Comparison of ENCODE assay signal across 14 cellular contexts in the genomic region with DNA sequence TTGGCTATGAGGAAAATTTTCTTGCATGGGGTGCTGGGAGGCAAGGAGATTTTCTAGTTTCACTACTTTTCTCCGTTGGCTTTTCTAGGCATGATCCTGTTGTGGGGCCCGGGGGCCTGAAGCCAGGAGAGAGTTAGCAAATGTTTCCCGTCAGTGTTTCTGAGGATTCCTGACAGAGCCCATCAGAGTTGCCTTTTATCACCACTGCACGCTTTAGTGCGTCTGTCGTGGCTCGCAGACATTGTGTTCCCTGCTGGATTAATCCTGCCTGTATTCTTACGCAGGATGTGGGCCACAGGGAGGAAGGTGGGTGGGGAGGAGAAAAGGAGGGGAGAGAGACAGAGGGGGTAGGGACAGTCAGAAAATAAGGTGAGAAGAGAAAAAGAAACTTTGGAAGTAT. TPM values are rescaled to one million over a fixed set of nuclear protein-coding genes. Genes with fewer than 3 reads are reported as not detected.
DNase-seq lines count a peak whose midpoint lies in the region; ATAC-seq and TF ChIP-seq lines count a peak whose summit lies in the region.
"Had no signal": no experiment of that assay in that cellular context is flagged by ENCODE, and none has a peak within 500 bp of the region (broad histone marks: within the 10 kb centered on the region; RNA-seq: fewer than 3 reads in every experiment).

No MANE protein-coding gene starts in this region.

- no peaks in the 10 kb centered on the region for H3K79me1 ChIP-seq in mesenchymal stem cell (replicated peaks; ENCODE audit: low read length, poor library complexity, severe bottlenecking)

- no peak overlapping the region for H3K14ac ChIP-seq in mesenchymal stem cell (ENCODE audit: low read length in 2 of 2)

- H3K9me3 ChIP-seq in HUES48 (ENCODE audit: control insufficient read depth, insufficient read depth, low read length) (no peaks in the 10 kb centered on the region), ectodermal cell (ENCODE audit: control insufficient read depth, low read length) (peaks cover 6% of the 10 kb centered on the region), mesenchymal stem cell (ENCODE audit: control insufficient read depth, low read length) (peaks cover 7% of the 10 kb centered on the region)

- H2AK5ac ChIP-seq in mesenchymal stem cell (ENCODE audit: low read length, severe bottlenecking) = no peak overlapping the region

- peak; percentile 40 for DNase-seq in mesenchymal stem cell
- DNase-seq in retinal pigment epithelial cell (ENCODE audit: low read depth) = no peak
- DNase-seq in activated CD4-positive, alpha-beta T cell treated with anti-CD3 and anti-CD28 coated beads for 1 hour = no peak
- no peak for DNase-seq in A172 (ENCODE audit: low spot score)
- DNase-seq: activated CD4-positive, alpha-beta T cell treated with anti-CD3 and anti-CD28 coated beads, Interleukin-2, amount 50 U/mL, for 48 hours; activated naive CD8-positive, alpha-beta T cell treated with anti-CD3 and anti-CD28 coated beads for 36 hours; activated T-cell treated with anti-CD3 and anti-CD28 coated beads, Interleukin-2, amount 50 U/mL, for 72 hours; KBM-7; NCI-H526 treated with DMSO at 0.1 percent for 48 hours; stimulated activated naive CD8-positive, alpha-beta T cell treated with anti-CD3 and anti-CD28 coated beads, Interleukin-15, amount 100 ng/mL, for 72 hours had no signal

- H3K9ac ChIP-seq in HUES48 (ENCODE audit: low read depth, low read length) (no peak overlapping the region), mesenchymal stem cell (ENCODE audit: low read length) (no peak overlapping the region)

- 7 to 14% methylated on average over 8 of the region's 8 CpGs for WGBS in ectodermal cell, 2 experiments
- WGBS in mesenchymal stem cell = 17% methylated on average over 8 of the region's 8 CpGs

- no peak overlapping the region for H2BK15ac ChIP-seq in mesenchymal stem cell (ENCODE audit: low read depth, poor library complexity, severe bottlenecking)

- peak overlapping the region in 1 of 2 experiments; percentile 82 for H3K4ac ChIP-seq in mesenchymal stem cell (ENCODE audit: low read depth in 1 of 2, low read length in 2 of 2)

- peak overlapping the region; percentile 68 for H3K27ac ChIP-seq in HUES48 (ENCODE audit: low read depth, low read length)
- peak overlapping the region; percentile 72 for H3K27ac ChIP-seq in ectodermal cell (ENCODE audit: insufficient read depth, low read depth, low read length, poor library complexity, severe bottlenecking)
- peak overlapping the region; percentile 37 for H3K27ac ChIP-seq in mesenchymal stem cell (ENCODE audit: low read length, poor library complexity, severe bottlenecking)

- H3K27me3 ChIP-seq in HUES48 (ENCODE audit: control insufficient read depth, insufficient read depth, low read length) = no peaks in the 10 kb centered on the region
- no peaks in the 10 kb centered on the region for H3K27me3 ChIP-seq in ectodermal cell (ENCODE audit: control insufficient read depth, insufficient read depth, low read length, poor library complexity, severe bottlenecking)
- no peaks in the 10 kb centered on the region for H3K27me3 ChIP-seq in mesenchymal stem cell (ENCODE audit: control insufficient read depth in 1 of 2, insufficient read depth in 1 of 2, low read length in 2 of 2)

- H3K36me3 ChIP-seq in HUES48 (ENCODE audit: control insufficient read depth, insufficient read depth, low read length) (no peaks in the 10 kb centered on the region), ectodermal cell (ENCODE audit: control insufficient read depth, insufficient read depth, low read length) (no peaks in the 10 kb centered on the region), mesenchymal stem cell (ENCODE audit: control insufficient read depth in 1 of 2, insufficient read depth in 2 of 2, low read depth in 1 of 2, low read length in 2 of 2) (no peaks in the 10 kb centered on the region)

- peak overlapping the region in 1 of 2 experiments; percentile 76 for H2BK12ac ChIP-seq in mesenchymal stem cell (ENCODE audit: low read length in 2 of 2)

- H3K4me3 ChIP-seq in HUES48 (ENCODE audit: low read depth, low read length) (no peak overlapping the region), ectodermal cell (ENCODE audit: insufficient read depth, low read depth, low read length) (no peak overlapping the region), mesenchymal stem cell (ENCODE audit: insufficient read depth in 1 of 2, low read depth in 1 of 2, low read length in 2 of 2) (no peak overlapping the region), retinal pigment epithelial cell (ENCODE audit: low read length) (peak overlapping the region; percentile 11)

- H3K18ac ChIP-seq in mesenchymal stem cell (ENCODE audit: low read depth in 1 of 2, low read length in 2 of 2) = peak overlapping the region in 1 of 2 experiments; percentile 21

- ATAC-seq in GM19035 (IDR thresholded peaks at IDR 0.05; ENCODE audit: unreplicated experiment) (no peak), HG03571 (IDR thresholded peaks at IDR 0.05; ENCODE audit: unreplicated experiment) (no peak)
- ATAC-seq: activated T-cell treated with anti-CD3 and anti-CD28 coated beads, Interleukin-2, amount 50 U/mL, for 72 hours; stimulated activated naive CD8-positive, alpha-beta T cell treated with anti-CD3 and anti-CD28 coated beads, Interleukin-15, amount 100 ng/mL, for 72 hours had no signal

- peak overlapping the region; percentile 17 for H4K8ac ChIP-seq in mesenchymal stem cell (ENCODE audit: low read length)

- TF ChIP-seq CTCF in retinal pigment epithelial cell (conservative IDR thresholded peaks at IDR 0.05; ENCODE audit: low read depth, low read length) = no peak

- peak overlapping the region; percentile 7 for H3K4me2 ChIP-seq in mesenchymal stem cell (ENCODE audit: low read length, poor library complexity, severe bottlenecking)

- no peak overlapping the region for H3K23ac ChIP-seq in mesenchymal stem cell (ENCODE audit: low read length in 2 of 2)

- H3K4me1 ChIP-seq in HUES48 (ENCODE audit: control insufficient read depth, insufficient read depth, low read length) (peaks cover 11% of the 10 kb centered on the region), ectodermal cell (ENCODE audit: control insufficient read depth, insufficient read depth, low read length) (peaks cover 29% of the 10 kb centered on the region), mesenchymal stem cell (ENCODE audit: control insufficient read depth, insufficient read depth, low read depth, low read length) (peaks cover 3% of the 10 kb centered on the region)

- no peak overlapping the region for H4K91ac ChIP-seq in mesenchymal stem cell (ENCODE audit: low read length)

- no peak overlapping the region for H2AFZ ChIP-seq in mesenchymal stem cell (ENCODE audit: low read depth, low read length)

- H2BK5ac ChIP-seq in mesenchymal stem cell (ENCODE audit: low read depth, low read length, poor library complexity, severe bottlenecking) = peak overlapping the region; percentile 22

- peak overlapping the region; percentile 73 for H2BK120ac ChIP-seq in mesenchymal stem cell (ENCODE audit: low read depth, low read length)

RNA-seq across cellular contexts. Expression of a gene that starts 18.1 kb away (rescaled TPM):
- polyA plus RNA-seq in ectodermal cell (2013, experiment 1 of 4) = 278 TPM
- 240 TPM for polyA plus RNA-seq in ectodermal cell (2013, experiment 2 of 4)
- 186 TPM for polyA plus RNA-seq in ectodermal cell (2013, experiment 3 of 4)
- 200 TPM for polyA plus RNA-seq in ectodermal cell (2013, experiment 4 of 4)
- polyA plus RNA-seq in mesenchymal stem cell (2013, experiment 1 of 2) = 40.7 TPM
- polyA plus RNA-seq in mesenchymal stem cell (2013, experiment 2 of 2) = 41.6 TPM
- 3.1 and 4.5 TPM in 2 replicates for total RNA-seq in A172 (2014; rRNA removed; shearing (Covaris generic))
